Comparison of ENCODE assay signal across 22 cellular contexts in genomic region chr7:148650232-148650858, GRCh38. TPM values are rescaled to one million over a fixed set of nuclear protein-coding genes. Genes with fewer than 3 reads are reported as not detected.
DNase-seq lines count a peak whose midpoint lies in the region; ATAC-seq and TF ChIP-seq lines count a peak whose summit lies in the region.
"Had no signal": no experiment of that assay in that cellular context is flagged by ENCODE, and none has a peak within 500 bp of the region (broad histone marks: within the 10 kb centered on the region; RNA-seq: fewer than 3 reads in every experiment).

No MANE protein-coding gene starts in this region.

- H4K91ac ChIP-seq in mesenchymal stem cell (ENCODE audit: low read length) (no peak overlapping the region), neuronal stem cell (ENCODE audit: low read depth, low read length, poor library complexity) (no peak overlapping the region)

- no peak overlapping the region for H2AFZ ChIP-seq in mammary epithelial cell (ENCODE audit: low read depth, low read length)
- no peak overlapping the region for H2AFZ ChIP-seq in mesenchymal stem cell (ENCODE audit: low read depth, low read length)
- H2AFZ ChIP-seq in neuronal stem cell (ENCODE audit: low read length), result no peak overlapping the region
- H2AFZ ChIP-seq: PC-9 had no signal

- no peak overlapping the region for H3K23ac ChIP-seq in mesenchymal stem cell (ENCODE audit: low read length in 2 of 2)
- H3K23ac ChIP-seq in neuronal stem cell (ENCODE audit: low read depth, low read length, poor library complexity), result no peak overlapping the region

- H2BK12ac ChIP-seq in mesenchymal stem cell (ENCODE audit: low read length in 2 of 2) (no peak overlapping the region), neuronal stem cell (ENCODE audit: low read length) (no peak overlapping the region)

- TF ChIP-seq CTCF in BJ (IDR thresholded peaks at IDR 0.05; ENCODE audit: insufficient read depth, low read depth, low read length), result no peak
- no peak for TF ChIP-seq CTCF in mammary epithelial cell (conservative IDR thresholded peaks at IDR 0.05 in 1 of 2, IDR thresholded peaks at IDR 0.05 in 1 of 2; ENCODE audit: extremely low read depth in 1 of 2, insufficient read depth in 1 of 2, low read depth in 1 of 2, low read length in 2 of 2)

- no peak overlapping the region for H2BK120ac ChIP-seq in mesenchymal stem cell (ENCODE audit: low read depth, low read length)
- H2BK120ac ChIP-seq in neuronal stem cell (ENCODE audit: low read depth, low read length), result no peak overlapping the region

- intact Hi-C loops in mammary epithelial cell (cut with micrococcal nuclease), result no loop called here

- H3K4me1 ChIP-seq in mammary epithelial cell (ENCODE audit: insufficient read depth, low read length), result peaks cover 6% of the 10 kb centered on the region
- peaks cover 2% of the 10 kb centered on the region for H3K4me1 ChIP-seq in mesenchymal stem cell (ENCODE audit: control insufficient read depth, insufficient read depth, low read depth, low read length)
- H3K4me1 ChIP-seq in neuronal stem cell (ENCODE audit: control insufficient read depth in 2 of 2, insufficient read depth in 1 of 2, low read depth in 1 of 2, low read length in 2 of 2), result no peaks in the 10 kb centered on the region
- H3K4me1 ChIP-seq: HAP-1, right atrium auricular region, uterus had no signal

- H4K20me1 ChIP-seq in mammary epithelial cell (ENCODE audit: insufficient read depth, low read length), result no peaks in the 10 kb centered on the region

- 75% methylated on average over 4 of the region's 4 CpGs for WGBS in mammary epithelial cell (ENCODE audit: low coverage, missing lambda C conversion rate)
- 66% methylated on average over 3 of the region's 4 CpGs for WGBS in mesenchymal stem cell
- WGBS in neuronal stem cell (ENCODE audit: extremely low coverage in 2 of 2, insufficient read length in 2 of 2, insufficient replicate concordance in 1 of 2), 2 donors, result no CpG with 5 or more reads among the region's 4 CpGs

- TF ChIP-seq RAD21 in Ishikawa (IDR thresholded peaks at IDR 0.05; ENCODE audit: low read depth), result no peak

- no peak overlapping the region for H4K8ac ChIP-seq in mesenchymal stem cell (ENCODE audit: low read length)
- H4K8ac ChIP-seq in neuronal stem cell (ENCODE audit: low read depth, low read length), result no peak overlapping the region

- H3K27ac ChIP-seq in mammary epithelial cell (ENCODE audit: insufficient read depth, low read depth, low read length) (no peak overlapping the region), mesenchymal stem cell (ENCODE audit: low read length, poor library complexity, severe bottlenecking) (no peak overlapping the region), neuronal stem cell (replicated peaks; ENCODE audit: low read length) (no peak overlapping the region)
- H3K27ac ChIP-seq: PC-9, right atrium auricular region, uterus had no signal

- H2AK5ac ChIP-seq in mesenchymal stem cell (ENCODE audit: low read length, severe bottlenecking) (no peak overlapping the region), neuronal stem cell (ENCODE audit: low read depth, low read length) (no peak overlapping the region)

- H3K79me2 ChIP-seq in mammary epithelial cell (ENCODE audit: insufficient read depth, low read length), result no peaks in the 10 kb centered on the region

- no peak overlapping the region for H2BK15ac ChIP-seq in mesenchymal stem cell (ENCODE audit: low read depth, poor library complexity, severe bottlenecking)
- H2BK15ac ChIP-seq in neuronal stem cell (ENCODE audit: low read length), result no peak overlapping the region

- H3K79me1 ChIP-seq in mesenchymal stem cell (replicated peaks; ENCODE audit: low read length, poor library complexity, severe bottlenecking), result no peaks in the 10 kb centered on the region
- no peaks in the 10 kb centered on the region for H3K79me1 ChIP-seq in neuronal stem cell (ENCODE audit: low read depth, low read length)

- H3K27me3 ChIP-seq in BJ (ENCODE audit: control insufficient read depth, insufficient read depth, low read length) (no peaks in the 10 kb centered on the region), mammary epithelial cell (ENCODE audit: insufficient read depth, low read length) (no peaks in the 10 kb centered on the region), mesenchymal stem cell (ENCODE audit: control insufficient read depth in 1 of 2, insufficient read depth in 1 of 2, low read length in 2 of 2) (peaks cover 2 to 3% of the 10 kb centered on the region in 2 experiments), neuronal stem cell (ENCODE audit: control insufficient read depth in 3 of 3, insufficient read depth in 3 of 3, low read depth in 1 of 3, low read length in 3 of 3) (no peaks in the 10 kb centered on the region)
- H3K27me3 ChIP-seq: right atrium auricular region, uterus had no signal

- H3K14ac ChIP-seq in mesenchymal stem cell (ENCODE audit: low read length in 2 of 2) (no peak overlapping the region), neuronal stem cell (ENCODE audit: low read length) (no peak overlapping the region)

- ATAC-seq in HG02798 (IDR thresholded peaks at IDR 0.05; ENCODE audit: poor library complexity, unreplicated experiment) (no peak), HG03025 (IDR thresholded peaks at IDR 0.05; ENCODE audit: low FRiP score, unreplicated experiment) (no peak)
- ATAC-seq: activated naive CD8-positive, alpha-beta T cell treated with anti-CD3 and anti-CD28 coated beads, Interleukin-2, amount 50 U/mL, for 24 hours; activated T-cell treated with anti-CD3 and anti-CD28 coated beads, Interleukin-2, amount 50 U/mL, for 4 hours; natural killer cell; stimulated activated naive B cell treated with anti-CD40 and anti-IgM and Interleukin-4, amounts not matched to agents 10 μg/mL and 1 μg/mL and 100 μg/mL, for 72 hours had no signal

- CTCF ChIA-PET in BJ (lab: Yijun Ruan, JAX), result no interaction called here
- CTCF ChIA-PET in mammary epithelial cell (lab: Charles Lee; ENCODE audit: low non-redundant PET), result no interaction called here

- H3K18ac ChIP-seq in mesenchymal stem cell (ENCODE audit: low read depth in 1 of 2, low read length in 2 of 2), result no peak overlapping the region
- H3K18ac ChIP-seq in neuronal stem cell (ENCODE audit: low read length), result no peak overlapping the region

- H3K4me3 ChIP-seq in BJ (ENCODE audit: low read depth, low read length) (no peak overlapping the region), mammary epithelial cell (replicated peaks in 1 of 3; ENCODE audit: insufficient read depth in 1 of 3, low read depth in 2 of 3, low read length in 3 of 3) (no peak overlapping the region), mesenchymal stem cell (ENCODE audit: insufficient read depth in 1 of 2, low read depth in 1 of 2, low read length in 2 of 2) (no peak overlapping the region), neuronal stem cell (ENCODE audit: low read length in 2 of 2) (no peak overlapping the region)
- H3K4me3 ChIP-seq: HAP-1, PC-9, right atrium auricular region, uterus had no signal

- POLR2A ChIA-PET in BJ (lab: Charles Lee), result no interaction called here

- H2BK5ac ChIP-seq in mesenchymal stem cell (ENCODE audit: low read depth, low read length, poor library complexity, severe bottlenecking), result no peak overlapping the region
- no peak overlapping the region for H2BK5ac ChIP-seq in neuronal stem cell (ENCODE audit: low read length)

- H3K9ac ChIP-seq in mammary epithelial cell (ENCODE audit: insufficient read depth, low read length), result no peak overlapping the region
- H3K9ac ChIP-seq in mesenchymal stem cell (ENCODE audit: low read length), result no peak overlapping the region
- no peak overlapping the region for H3K9ac ChIP-seq in neuronal stem cell (ENCODE audit: low read depth, low read length, poor library complexity)

- H3K9me3 ChIP-seq in mammary epithelial cell (replicated peaks; ENCODE audit: insufficient read depth, low read length) (no peaks in the 10 kb centered on the region), mesenchymal stem cell (ENCODE audit: control insufficient read depth, low read length) (no peaks in the 10 kb centered on the region), neuronal stem cell (replicated peaks in 1 of 2; ENCODE audit: control insufficient read depth in 2 of 2, insufficient read depth in 1 of 2, low read depth in 1 of 2, low read length in 2 of 2) (no peaks in the 10 kb centered on the region)
- H3K9me3 ChIP-seq: HAP-1, right atrium auricular region, uterus had no signal

- no TSS peak for BruUV-seq in mammary epithelial cell (replicated peaks; lab: Mats Ljungman, UMichigan)

- H3K4me2 ChIP-seq in mammary epithelial cell (ENCODE audit: insufficient read depth, low read depth, low read length) (peak overlapping the region; percentile 46), mesenchymal stem cell (ENCODE audit: low read length, poor library complexity, severe bottlenecking) (no peak overlapping the region), neuronal stem cell (ENCODE audit: insufficient read depth, low read length, poor library complexity, severe bottlenecking) (no peak overlapping the region)
- H3K4me2 ChIP-seq: PC-9 had no signal

- no peaks in the 10 kb centered on the region for H3K36me3 ChIP-seq in BJ (ENCODE audit: control insufficient read depth, insufficient read depth, low read length)
- no peaks in the 10 kb centered on the region for H3K36me3 ChIP-seq in mammary epithelial cell (ENCODE audit: insufficient read depth, low read length)
- H3K36me3 ChIP-seq in mesenchymal stem cell (ENCODE audit: control insufficient read depth in 1 of 2, insufficient read depth in 2 of 2, low read depth in 1 of 2, low read length in 2 of 2), result no peaks in the 10 kb centered on the region
- no peaks in the 10 kb centered on the region for H3K36me3 ChIP-seq in neuronal stem cell (replicated peaks in 1 of 2; ENCODE audit: control insufficient read depth in 2 of 2, insufficient read depth in 2 of 2, low read length in 2 of 2)
- H3K36me3 ChIP-seq: HAP-1, right atrium auricular region, uterus had no signal

- DNase-seq in BJ (ENCODE audit: low read depth), result peak; percentile 15
- DNase-seq in mammary epithelial cell, result peak; percentile 49
- peak; percentile 23 for DNase-seq in mesenchymal stem cell
- no peak for DNase-seq in putamen (ENCODE audit: low spot score)
- no peak for DNase-seq in neuronal stem cell (ENCODE audit: low spot score)
- DNase-seq: activated CD4-positive, alpha-beta T cell treated with anti-CD3 and anti-CD28 coated beads for 4 hours; activated naive CD8-positive, alpha-beta T cell treated with anti-CD3 and anti-CD28 coated beads, Interleukin-2, amount 50 U/mL, for 24 hours; activated T-cell treated with anti-CD3 and anti-CD28 coated beads, Interleukin-2, amount 50 U/mL, for 4 hours; CD4-positive, CD25-positive, alpha-beta regulatory T cell; GDM1; natural killer cell; NCI-H1092; stimulated activated CD4-positive, alpha-beta T cell treated with anti-CD3 and anti-CD28 coated beads, Interleukin-4, amount 100 ng/mL, for 4 hours; stimulated activated naive B cell treated with anti-CD40 and anti-IgM and Interleukin-4, amounts not matched to agents 10 μg/mL and 1 μg/mL and 100 μg/mL, for 72 hours; uterus had no signal

- dilution Hi-C loops in mammary epithelial cell (cut with HindIII; ENCODE audit: low sequenced_read_pairs), result no loop called here

- in situ Hi-C loops in mammary epithelial cell (cut with MboI; ENCODE audit: low sequenced_read_pairs in 2 of 2), result no loop called here

- TF ChIP-seq EP300 in Ishikawa (IDR thresholded peaks at IDR 0.05; ENCODE audit: borderline replicate concordance), result no peak

- H3K4ac ChIP-seq in mesenchymal stem cell (ENCODE audit: low read depth in 1 of 2, low read length in 2 of 2) (no peak overlapping the region), neuronal stem cell (ENCODE audit: low read length) (no peak overlapping the region)

RNA-seq across cellular contexts. Expression of gene CUL1, which starts 48.4 kb away (rescaled TPM):
- polyA plus RNA-seq in BJ (2011; rRNA removed) (38.6 and 52.0 TPM in 2 replicates), mammary epithelial cell (47.8 TPM)
- 31.3 and 32.5 TPM in 2 replicates for polyA minus RNA-seq in BJ (2011; rRNA and poly(A)+ RNA removed)
- 10 to 100 TPM; 53.5 to 54.9 TPM for total RNA-seq in mammary epithelial cell
- polyA minus RNA-seq in mammary epithelial cell, result 38.9 TPM
- polyA plus RNA-seq in mesenchymal stem cell (2013, experiment 1 of 2), result 30.7 TPM
- 31.0 TPM for polyA plus RNA-seq in mesenchymal stem cell (2013, experiment 2 of 2)
- 45.2 TPM for polyA plus RNA-seq in neuronal stem cell (2013, experiment 1 of 2)
- polyA plus RNA-seq in neuronal stem cell (2013, experiment 2 of 2), result 44.5 TPM

RNA-seq across cellular contexts. Expression of gene C7orf33, which starts 59.8 kb away (rescaled TPM):
- polyA plus RNA-seq in BJ (2011; rRNA removed), result not detected in 2 replicates
- not detected in 2 replicates for polyA minus RNA-seq in BJ (2011; rRNA and poly(A)+ RNA removed)
- total RNA-seq in mammary epithelial cell, result not detected
- not detected for polyA plus RNA-seq in mammary epithelial cell
- not detected for polyA minus RNA-seq in mammary epithelial cell
- not detected for polyA plus RNA-seq in mesenchymal stem cell (2013, experiment 1 of 2)
- polyA plus RNA-seq in mesenchymal stem cell (2013, experiment 2 of 2), result not detected
- polyA plus RNA-seq in neuronal stem cell (2013, experiment 1 of 2), result not detected
- polyA plus RNA-seq in neuronal stem cell (2013, experiment 2 of 2), result not detected
- total RNA-seq: activated T-cell treated with anti-CD3 and anti-CD28 coated beads, Interleukin-2, amount 50 U/mL, for 4 hours; CD4-positive, CD25-positive, alpha-beta regulatory T cell; natural killer cell; NCI-H460; PC-9; right atrium auricular region; uterus had no signal
- polyA plus RNA-seq: CD4-positive, CD25-positive, alpha-beta regulatory T cell had no signal

Comparison
In these comparisons a context has a peak if more than half of its experiments do, and no peak if none do; other contexts are left out.
1. DNase-seq: peak in BJ (single experiment), mammary epithelial cell (single experiment) and mesenchymal stem cell (single experiment); none in putamen (single experiment) and neuronal stem cell (single experiment).